In the genomic region with DNA sequence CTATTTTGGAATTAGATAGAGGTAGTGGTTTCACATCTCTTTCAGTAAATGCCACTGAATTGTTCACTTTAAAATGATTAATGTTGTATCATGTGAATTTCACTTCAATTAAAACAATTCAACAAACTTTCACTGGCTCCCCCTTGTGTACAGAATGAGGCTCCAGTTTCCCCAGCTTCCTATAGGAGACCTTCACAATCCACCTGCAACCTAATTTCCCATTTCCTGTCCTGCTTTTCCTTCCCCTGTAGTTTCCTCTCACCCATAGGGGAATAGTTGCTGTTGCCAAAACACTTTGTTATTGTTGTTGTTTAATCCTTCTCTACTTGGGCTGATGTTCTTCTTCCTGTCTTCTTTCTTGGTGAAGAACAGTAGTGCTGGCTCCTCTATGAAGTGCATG, we compare ENCODE assay signal across 11 cellular contexts. TPM values are rescaled to one million over a fixed set of nuclear protein-coding genes. Genes with fewer than 3 reads are reported as not detected.
DNase-seq lines count a peak whose midpoint lies in the region; ATAC-seq, FAIRE-seq and TF ChIP-seq lines count a peak whose summit lies in the region.
"Had no signal": no experiment of that assay in that cellular context is flagged by ENCODE, and none has a peak within 500 bp of the region (broad histone marks: within the 10 kb centered on the region; RNA-seq: fewer than 3 reads in every experiment).

No MANE protein-coding gene starts in this region.

- no peak overlapping the region for H3K4me3 ChIP-seq in Loucy (ENCODE audit: low read length, poor library complexity, severe bottlenecking)
- no peak overlapping the region for H3K4me3 ChIP-seq in H1 (ENCODE audit: extremely low read depth in 1 of 4, insufficient read depth in 2 of 4, low read depth in 3 of 4, low read length in 4 of 4)

- H3F3A ChIP-seq in Loucy (ENCODE audit: low read depth): no peaks in the 10 kb centered on the region

- H2BK12ac ChIP-seq in H1 (ENCODE audit: low read depth, low read length): no peak overlapping the region

- H3K14ac ChIP-seq in H1 (ENCODE audit: insufficient read length): no peak overlapping the region

- no peaks in the 10 kb centered on the region for H3K79me1 ChIP-seq in H1 (ENCODE audit: low read depth, low read length)

- H3K56ac ChIP-seq in H1 (replicated peaks; ENCODE audit: insufficient read length, low read depth, low read length): no peak overlapping the region

- TF ChIP-seq POLR2A in H1 (IDR thresholded peaks at IDR 0.05; ENCODE audit: control extremely low read depth in 1 of 2, low read depth in 2 of 2, low read length in 2 of 2): no peak

- H3K27ac ChIP-seq in H1 (ENCODE audit: low read depth, low read length): no peak overlapping the region

- no peak overlapping the region for H2BK20ac ChIP-seq in H1 (ENCODE audit: low read length)

- TF ChIP-seq CTCF in Loucy (conservative IDR thresholded peaks at IDR 0.05; ENCODE audit: low read length): peak; percentile 38
- TF ChIP-seq CTCF in H1 (IDR thresholded peaks at IDR 0.05; ENCODE audit: control extremely low read depth in 1 of 3, insufficient read depth in 1 of 3, low read depth in 1 of 3, low read length in 3 of 3): peak in 2 of 3 experiments; percentile 29 to 49; a peak in 2 of 4 replicates

- ATAC-seq in GM18517 (IDR thresholded peaks at IDR 0.05; ENCODE audit: unreplicated experiment): no peak
- no peak for ATAC-seq in GM21529 (IDR thresholded peaks at IDR 0.05; ENCODE audit: unreplicated experiment)

- no peak overlapping the region for H4K91ac ChIP-seq in H1 (replicated peaks; ENCODE audit: insufficient read length, low read length)

- no peak overlapping the region for H3K23ac ChIP-seq in H1 (ENCODE audit: insufficient read length)

- H2BK15ac ChIP-seq in H1 (ENCODE audit: low read length): no peak overlapping the region

- H3K36me3 ChIP-seq in Loucy (ENCODE audit: insufficient read depth, low read length) (no peaks in the 10 kb centered on the region), H1 (ENCODE audit: control insufficient read depth in 2 of 4, insufficient read depth in 4 of 4, low read length in 3 of 4) (no peaks in the 10 kb centered on the region)

- no peak overlapping the region for H3K4ac ChIP-seq in H1 (replicated peaks; ENCODE audit: insufficient read length, low read depth, low read length)

- H4K8ac ChIP-seq in H1 (ENCODE audit: extremely low read depth, insufficient read depth, low read length): no peak overlapping the region

- no peak overlapping the region for H3K27ac Mint-ChIP-seq in immature natural killer cell
- H3K27ac Mint-ChIP-seq: activated naive CD4-positive, alpha-beta T cell treated with anti-CD3 and anti-CD28 coated beads for 36 hours had no signal

- no peak overlapping the region for H2BK5ac ChIP-seq in H1 (ENCODE audit: low read depth, low read length)

- CTCF ChIA-PET in H1 (lab: Charles Lee; ENCODE audit: partially characterized antibody): interaction anchor here (1.0 kb wide), 1 partner anchor 423 kb away, joined by 3 read pairs; no protein-coding TSS in a partner anchor

- H3K9ac ChIP-seq in Loucy (ENCODE audit: low read depth, low read length, poor library complexity, severe bottlenecking): no peak overlapping the region
- H3K9ac ChIP-seq in H1 (replicated peaks in 1 of 4; ENCODE audit: extremely low read depth in 1 of 4, low read depth in 3 of 4, low read length in 3 of 4): no peak overlapping the region

- peaks cover 5 to 37% (median 16%) of the 10 kb centered on the region in 6 donors for H3K9me3 Mint-ChIP-seq in immature natural killer cell

- no peaks in the 10 kb centered on the region for H3K9me3 ChIP-seq in Loucy (ENCODE audit: insufficient read depth, low read depth, low read length)
- H3K9me3 ChIP-seq in H1 (ENCODE audit: insufficient read depth in 2 of 2, low read depth in 1 of 2, low read length in 1 of 2): peaks cover 4 to 5% of the 10 kb centered on the region in 2 experiments; a peak in 2 of 4 replicates

- no peak overlapping the region for H3K4me3 Mint-ChIP-seq in immature natural killer cell
- H3K4me3 Mint-ChIP-seq: activated naive CD4-positive, alpha-beta T cell treated with anti-CD3 and anti-CD28 coated beads for 36 hours had no signal

- H3K4me2 ChIP-seq in Loucy (ENCODE audit: low read depth, low read length, poor library complexity, severe bottlenecking) (no peak overlapping the region), H1 (ENCODE audit: insufficient read depth in 1 of 2, low read depth in 2 of 2, low read length in 2 of 2) (no peak overlapping the region)

- H2AK5ac ChIP-seq in H1 (ENCODE audit: low read depth, low read length): no peak overlapping the region

- TF ChIP-seq EP300 in H1 (IDR thresholded peaks at IDR 0.05; ENCODE audit: borderline replicate concordance in 1 of 2, low read depth in 2 of 2, low read length in 2 of 2): no peak

- H3K9me2 ChIP-seq in Loucy (replicated peaks; ENCODE audit: low read depth, low read length): no peaks in the 10 kb centered on the region

- H2BK120ac ChIP-seq in H1 (replicated peaks; ENCODE audit: low read depth, low read length): no peak overlapping the region

- H3K18ac ChIP-seq in H1 (ENCODE audit: extremely low read depth, low read length): no peak overlapping the region

- POLR2A ChIA-PET in H1 (lab: Charles Lee; ENCODE audit: partially characterized antibody): no interaction called here

- H3K4me1 ChIP-seq in Loucy (ENCODE audit: insufficient read depth, low read length, poor library complexity, severe bottlenecking): no peaks in the 10 kb centered on the region
- H3K4me1 ChIP-seq in H1 (replicated peaks in 1 of 4; ENCODE audit: control insufficient read depth in 3 of 4, insufficient read depth in 4 of 4, low read length in 3 of 4): no peaks in the 10 kb centered on the region; a peak in 1 of 7 replicates

- peak; percentile 23 to 37 for TF ChIP-seq RAD21 in H1 (IDR thresholded peaks at IDR 0.05 in 1 of 2, conservative IDR thresholded peaks at IDR 0.05 in 1 of 2; ENCODE audit: low read depth in 2 of 2, low read length in 2 of 2)

- FAIRE-seq in H1 (lab: Jason Lieb, UNC): no peak
- FAIRE-seq: GM18507 had no signal

- no peaks in the 10 kb centered on the region for H3K36me3 Mint-ChIP-seq in immature natural killer cell

- H3K23me2 ChIP-seq in H1 (ENCODE audit: low read depth, low read length): no peaks in the 10 kb centered on the region

- H3K4me1 Mint-ChIP-seq in immature natural killer cell: no peaks in the 10 kb centered on the region

- no peaks in the 10 kb centered on the region for H4K20me1 ChIP-seq in Loucy (ENCODE audit: insufficient read depth, low read length, poor library complexity, severe bottlenecking)
- no peaks in the 10 kb centered on the region for H4K20me1 ChIP-seq in H1 (replicated peaks in 1 of 2; ENCODE audit: control insufficient read depth in 1 of 2, insufficient read depth in 2 of 2, low read length in 2 of 2)

- H2AFZ ChIP-seq in Loucy (ENCODE audit: low read length) (no peak overlapping the region), H1 (ENCODE audit: low read length) (no peak overlapping the region)

- H3K27me3 ChIP-seq in Loucy (ENCODE audit: insufficient read depth, low read length, poor library complexity, severe bottlenecking) (no peaks in the 10 kb centered on the region), H1 (replicated peaks in 1 of 4; ENCODE audit: control insufficient read depth in 3 of 4, extremely low read depth in 1 of 4, insufficient read depth in 3 of 4, low read length in 3 of 4) (no peaks in the 10 kb centered on the region)

- DNase-seq in DMS53 treated with DMSO at 0.1 percent for 48 hours (lab: John Stamatoyannopoulos, UW; ENCODE audit: unreplicated experiment): peak; percentile 5
- no peak for DNase-seq in H1 (ENCODE audit: low read depth in 1 of 2, low spot score in 2 of 2)
- peak; percentile 10 for DNase-seq in non-pigmented ciliary epithelial cell (ENCODE audit: low read depth)
- no peak for DNase-seq in immature natural killer cell
- DNase-seq in DMS153 treated with DMSO at 0.1 percent for 48 hours (lab: John Stamatoyannopoulos, UW; ENCODE audit: unreplicated experiment): no peak
- DNase-seq: activated naive CD4-positive, alpha-beta T cell treated with anti-CD3 and anti-CD28 coated beads for 36 hours; NCI-H187 treated with DMSO at 0.1 percent for 48 hours had no signal

- H3K27me3 Mint-ChIP-seq in immature natural killer cell (ENCODE audit: low read depth in 3 of 3): peaks cover 0 to 2% (median 0%) of the 10 kb centered on the region in 3 donors

- no peak overlapping the region for H4K5ac ChIP-seq in H1 (ENCODE audit: insufficient read length, low read depth, low read length)

- H3K79me2 ChIP-seq in Loucy (ENCODE audit: insufficient read depth, low read length): no peaks in the 10 kb centered on the region
- H3K79me2 ChIP-seq in H1 (ENCODE audit: control insufficient read depth in 1 of 2, insufficient read depth in 2 of 2, low read length in 2 of 2): no peaks in the 10 kb centered on the region

TF ChIP-seq in H1, 55 proteins besides CTCF, POLR2A, EP300 and RAD21 (continues in another document):
- no peak for TF ChIP-seq SUZ12 (IDR thresholded peaks at IDR 0.05; ENCODE audit: low read length)
- no peak for TF ChIP-seq ASH2L (IDR thresholded peaks at IDR 0.05; ENCODE audit: low read length)
- no peak for TF ChIP-seq ZNF274 (IDR thresholded peaks at IDR 0.05; ENCODE audit: borderline replicate concordance, extremely low read depth, low read length)
- TF ChIP-seq SIN3A (conservative IDR thresholded peaks at IDR 0.05 in 1 of 2, IDR thresholded peaks at IDR 0.05 in 1 of 2; ENCODE audit: low read depth in 1 of 2, low read length in 2 of 2): no peak
- TF ChIP-seq TCF12 (IDR thresholded peaks at IDR 0.05; ENCODE audit: low read depth, low read length): no peak
- TF ChIP-seq CREB1 (IDR thresholded peaks at IDR 0.05): no peak
- TF ChIP-seq, protein P1, sequence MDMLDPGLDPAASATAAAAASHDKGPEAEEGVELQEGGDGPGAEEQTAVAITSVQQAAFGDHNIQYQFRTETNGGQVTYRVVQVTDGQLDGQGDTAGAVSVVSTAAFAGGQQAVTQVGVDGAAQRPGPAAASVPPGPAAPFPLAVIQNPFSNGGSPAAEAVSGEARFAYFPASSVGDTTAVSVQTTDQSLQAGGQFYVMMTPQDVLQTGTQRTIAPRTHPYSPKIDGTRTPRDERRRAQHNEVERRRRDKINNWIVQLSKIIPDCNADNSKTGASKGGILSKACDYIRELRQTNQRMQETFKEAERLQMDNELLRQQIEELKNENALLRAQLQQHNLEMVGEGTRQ (IDR thresholded peaks at IDR 0.05; ENCODE audit: low read length): no peak
- no peak for TF ChIP-seq JUND (IDR thresholded peaks at IDR 0.05; ENCODE audit: low read length)
- TF ChIP-seq SIRT6 (IDR thresholded peaks at IDR 0.05; ENCODE audit: low read length): no peak

RNA-seq across cellular contexts. Expression of a gene that starts 59.8 kb away (rescaled TPM):
- total RNA-seq in H1 (2021; fragmentation: NEBNext Ultra II Directional; extraction: Animal tissue kit (Norgen Biotek cat#: 25700)): 0.60 and 0.63 TPM in 2 replicates
- polyA plus RNA-seq in H1 (2011; rRNA removed) (0.11 and 0.14 TPM in 2 replicates), immature natural killer cell (not detected)
- 0.17 TPM for polyA plus RNA-seq in H1 (2011; cell fraction: cytosol; rRNA removed)
- polyA plus RNA-seq in H1 (2011; cell fraction: nucleus; rRNA removed): 0.39 TPM
- 0.29 to 0.50 TPM (median 0.40 TPM) in 4 replicates for polyA plus RNA-seq in H1 (2012, experiment 1 of 2)
- polyA plus RNA-seq in H1 (2012, experiment 2 of 2): 0.35 TPM
- polyA plus RNA-seq in H1 (2013, experiment 1 of 2): 0.36 TPM
- 0.46 TPM for polyA plus RNA-seq in H1 (2013, experiment 2 of 2)
- 0.98 and 1.0 TPM in 2 replicates for polyA minus RNA-seq in H1 (2011; rRNA and poly(A)+ RNA removed)
- polyA minus RNA-seq in H1 (2011; cell fraction: cytosol; rRNA and poly(A)+ RNA removed): 2.7 TPM
- 3.1 TPM for polyA minus RNA-seq in H1 (2011; cell fraction: nucleus; rRNA and poly(A)+ RNA removed)
- total RNA-seq: activated naive CD4-positive, alpha-beta T cell treated with anti-CD3 and anti-CD28 coated beads for 36 hours had no signal

Comparison
In these comparisons a context has a peak if more than half of its experiments do, and no peak if none do; other contexts are left out.
1. DNase-seq: peak in DMS53 treated with DMSO at 0.1 percent for 48 hours (single experiment) and non-pigmented ciliary epithelial cell (single experiment); none in H1 (0 of 2), immature natural killer cell (0 of 3) and DMS153 treated with DMSO at 0.1 percent for 48 hours (single experiment).